9 cellular contexts compared by ENCODE assay signal in the genomic region with DNA sequence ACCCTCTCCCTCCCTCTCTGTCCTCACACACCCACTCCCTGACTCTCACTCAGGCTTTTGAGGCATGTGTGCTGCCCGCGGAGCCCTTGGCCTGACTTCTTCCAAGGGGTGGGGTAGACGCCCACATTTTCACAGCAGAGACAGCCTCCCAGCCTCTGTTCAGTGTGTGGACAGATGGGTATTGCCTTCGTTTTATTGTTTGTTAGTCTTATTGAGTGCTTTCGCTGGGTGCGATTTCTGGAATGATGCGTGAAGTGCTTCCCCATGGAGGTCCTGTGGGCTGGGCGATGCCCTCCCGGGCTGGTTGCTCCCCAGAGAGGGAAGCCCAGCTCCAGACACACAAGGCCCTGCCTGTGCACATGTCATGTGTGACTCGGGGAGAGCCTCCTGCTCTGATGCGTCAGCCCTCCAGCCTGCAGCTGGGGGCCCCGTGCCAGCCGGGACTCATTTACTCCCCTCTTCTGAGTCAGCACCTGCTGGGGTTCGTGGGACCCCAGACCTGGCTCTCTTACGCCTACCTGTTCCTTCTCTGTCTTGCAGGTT. TPM values are rescaled to one million over a fixed set of nuclear protein-coding genes. Genes with fewer than 3 reads are reported as not detected.
DNase-seq lines count a peak whose midpoint lies in the region; ATAC-seq, FAIRE-seq and TF ChIP-seq lines count a peak whose summit lies in the region.
"Had no signal": no experiment of that assay in that cellular context is flagged by ENCODE, and none has a peak within 500 bp of the region (broad histone marks: within the 10 kb centered on the region; RNA-seq: fewer than 3 reads in every experiment).

No MANE protein-coding gene starts in this region.

- CTCF ChIA-PET in RWPE1 (lab: Yijun Ruan, JAX) (no interaction called here), H1 (lab: Charles Lee; ENCODE audit: partially characterized antibody) (no interaction called here)

- peak overlapping the region; percentile 99 for H3K27ac ChIP-seq in RWPE1
- no peak overlapping the region for H3K27ac ChIP-seq in H1 (ENCODE audit: low read depth, low read length)
- no peak overlapping the region for H3K27ac ChIP-seq in pancreas

- H2BK5ac ChIP-seq in H1 (ENCODE audit: low read depth, low read length): no peak overlapping the region

- no peak overlapping the region for H4K5ac ChIP-seq in H1 (ENCODE audit: insufficient read length, low read depth, low read length)

- no peak overlapping the region for H2BK20ac ChIP-seq in H1 (ENCODE audit: low read length)

- no peak for TF ChIP-seq RAD21 in H1 (IDR thresholded peaks at IDR 0.05 in 1 of 2, conservative IDR thresholded peaks at IDR 0.05 in 1 of 2; ENCODE audit: low read depth in 2 of 2, low read length in 2 of 2)

- no peak overlapping the region for H3K18ac ChIP-seq in H1 (ENCODE audit: extremely low read depth, low read length)

- H4K91ac ChIP-seq in H1 (replicated peaks; ENCODE audit: insufficient read length, low read length): no peak overlapping the region

- no peak overlapping the region for H2BK15ac ChIP-seq in H1 (ENCODE audit: low read length)

- no peak overlapping the region for H2AFZ ChIP-seq in H1 (ENCODE audit: low read length)

- POLR2A ChIA-PET in RWPE1 (lab: Yijun Ruan, JAX; ENCODE audit: low non-redundant PET) (no interaction called here), H1 (lab: Charles Lee; ENCODE audit: partially characterized antibody) (interaction anchor here (4.3 to 6.8 kb wide), 2 partner anchors 10 to 13 kb away, joined by 17 to 41 read pairs; partner anchors contain the start of gene PDXK)

- no peak overlapping the region for H3K9ac ChIP-seq in H1 (replicated peaks in 1 of 4; ENCODE audit: extremely low read depth in 1 of 4, low read depth in 3 of 4, low read length in 3 of 4)

- no peaks in the 10 kb centered on the region for H3K27me3 ChIP-seq in H1 (replicated peaks in 1 of 4; ENCODE audit: control insufficient read depth in 3 of 4, extremely low read depth in 1 of 4, insufficient read depth in 3 of 4, low read length in 3 of 4)
- H3K27me3 ChIP-seq in pancreas: no peaks in the 10 kb centered on the region

- ATAC-seq in pancreas (peak in 3 of 4 donors; percentile 3 to 14 (median 10)), HG02870 (IDR thresholded peaks at IDR 0.05; ENCODE audit: unreplicated experiment) (no peak), HG02852 (IDR thresholded peaks at IDR 0.05; ENCODE audit: unreplicated experiment) (no peak)

- H3K36me3 ChIP-seq in H1 (ENCODE audit: control insufficient read depth in 2 of 4, insufficient read depth in 4 of 4, low read length in 3 of 4): no peaks in the 10 kb centered on the region
- peaks cover 0 to 5% (median 0%) of the 10 kb centered on the region in 3 donors for H3K36me3 ChIP-seq in pancreas

- 0 out of 2 replicates have a peak overlapping the region, but pooled peaks have one; percentile 3 for H4K8ac ChIP-seq in H1 (ENCODE audit: extremely low read depth, insufficient read depth, low read length)

- H3K9me3 ChIP-seq in H1 (ENCODE audit: insufficient read depth in 2 of 2, low read depth in 1 of 2, low read length in 1 of 2) (no peaks in the 10 kb centered on the region), pancreas (no peaks in the 10 kb centered on the region)

- DNase-seq in CD1c-positive myeloid dendritic cell (ENCODE audit: extremely low spot score) (peak; percentile 70), RWPE1 (ENCODE audit: low spot score) (peak; percentile 38), H1 (ENCODE audit: low read depth in 1 of 2, low spot score in 2 of 2) (no peak), pancreas (peak in 3 of 6 donors; percentile 52 to 64 (median 62)), GM13976 (ENCODE audit: low spot score) (no peak), 8988T (no peak)
- DNase-seq: NCI-H526 had no signal

- no peak overlapping the region for H3K14ac ChIP-seq in H1 (ENCODE audit: insufficient read length)

- no peak for TF ChIP-seq EP300 in H1 (IDR thresholded peaks at IDR 0.05; ENCODE audit: borderline replicate concordance in 1 of 2, low read depth in 2 of 2, low read length in 2 of 2)

- no peak for TF ChIP-seq CTCF in RWPE1 (conservative IDR thresholded peaks at IDR 0.05; ENCODE audit: low read depth)
- no peak for TF ChIP-seq CTCF in H1 (IDR thresholded peaks at IDR 0.05; ENCODE audit: control extremely low read depth in 1 of 3, insufficient read depth in 1 of 3, low read depth in 1 of 3, low read length in 3 of 3)
- no peak for TF ChIP-seq CTCF in pancreas (IDR thresholded peaks at IDR 0.05)
- TF ChIP-seq CTCF in GM13976 (IDR thresholded peaks at IDR 0.05; ENCODE audit: borderline replicate concordance, control extremely low read depth, extremely low read depth, insufficient read depth, missing control alignments): no peak

- H3K4ac ChIP-seq in H1 (replicated peaks; ENCODE audit: insufficient read length, low read depth, low read length): no peak overlapping the region

- H3K4me3 ChIP-seq in H1 (ENCODE audit: extremely low read depth in 1 of 4, insufficient read depth in 2 of 4, low read depth in 3 of 4, low read length in 4 of 4): no peak overlapping the region
- no peak overlapping the region for H3K4me3 ChIP-seq in pancreas

- FAIRE-seq in H1 (lab: Jason Lieb, UNC): no peak
- FAIRE-seq in pancreas (lab: Jason Lieb, UNC): no peak

- H3K4me2 ChIP-seq in H1 (ENCODE audit: insufficient read depth in 1 of 2, low read depth in 2 of 2, low read length in 2 of 2): no peak overlapping the region

- no peak overlapping the region for H2AK5ac ChIP-seq in H1 (ENCODE audit: low read depth, low read length)

- H3K23me2 ChIP-seq in H1 (ENCODE audit: low read depth, low read length): peaks cover 5% of the 10 kb centered on the region; the same call in 1 of the 2 replicates

- no peak overlapping the region for H2BK120ac ChIP-seq in H1 (replicated peaks; ENCODE audit: low read depth, low read length)

- peaks cover 2% of the 10 kb centered on the region; the same call in 1 of the 2 replicates for H3K79me1 ChIP-seq in H1 (ENCODE audit: low read depth, low read length)

- intact Hi-C loops in pancreas (cut with DNase I): no loop called here

- H4K20me1 ChIP-seq in H1 (replicated peaks in 1 of 2; ENCODE audit: control insufficient read depth in 1 of 2, insufficient read depth in 2 of 2, low read length in 2 of 2): peaks cover 4 to 20% of the 10 kb centered on the region in 2 experiments

- in situ Hi-C loops in GM13976 (cut with MboI; ENCODE audit: low sequenced_read_pairs, unreplicated experiment): no loop called here

- H3K79me2 ChIP-seq in H1 (ENCODE audit: control insufficient read depth in 1 of 2, insufficient read depth in 2 of 2, low read length in 2 of 2): peaks cover 0 to 34% of the 10 kb centered on the region in 2 experiments; a peak in 3 of 4 replicates

- H3K4me1 ChIP-seq in H1 (replicated peaks in 1 of 4; ENCODE audit: control insufficient read depth in 3 of 4, insufficient read depth in 4 of 4, low read length in 3 of 4): peaks cover 0 to 6% (median 2%) of the 10 kb centered on the region in 4 experiments; a peak in 5 of 7 replicates
- peaks cover 6 to 21% (median 16%) of the 10 kb centered on the region in 3 donors for H3K4me1 ChIP-seq in pancreas

- no peak overlapping the region for H3K23ac ChIP-seq in H1 (ENCODE audit: insufficient read length)

- H2BK12ac ChIP-seq in H1 (ENCODE audit: low read depth, low read length): no peak overlapping the region

- 89% methylated on average over 14 of the region's 15 CpGs; no CpG with 5 or more reads in 1 of the 2 experiments for WGBS in H1 (ENCODE audit: extremely low coverage in 1 of 2, insufficient coverage in 1 of 2, insufficient read length in 1 of 2, insufficient replicate concordance in 2 of 2, low coverage in 1 of 2, low lambda C conversion rate in 2 of 2, missing lambda C conversion rate in 1 of 2), 2 experiments
- 66 to 72% methylated on average over 15 of the region's 15 CpGs for WGBS in pancreas, 2 donors

- no peak overlapping the region for H3K56ac ChIP-seq in H1 (replicated peaks; ENCODE audit: insufficient read length, low read depth, low read length)

- no peak for TF ChIP-seq POLR2A in H1 (IDR thresholded peaks at IDR 0.05; ENCODE audit: control extremely low read depth in 1 of 2, low read depth in 2 of 2, low read length in 2 of 2)

RNA-seq across cellular contexts. Expression of gene PDXK, which starts 14.7 kb away (rescaled TPM):
- total RNA-seq in H1 (2021; fragmentation: NEBNext Ultra II Directional; extraction: Animal tissue kit (Norgen Biotek cat#: 25700)): 112 and 116 TPM in 2 replicates
- polyA plus RNA-seq in H1 (2011; rRNA removed): 78.0 and 98.0 TPM in 2 replicates
- polyA plus RNA-seq in H1 (2011; cell fraction: cytosol; rRNA removed): 101 TPM
- 89.3 TPM for polyA plus RNA-seq in H1 (2011; cell fraction: nucleus; rRNA removed)
- 67.6 to 101 TPM (median 96.1 TPM) in 4 replicates for polyA plus RNA-seq in H1 (2012, experiment 1 of 2)
- polyA plus RNA-seq in H1 (2012, experiment 2 of 2): 57.4 TPM
- polyA plus RNA-seq in H1 (2013, experiment 1 of 2): 51.4 TPM
- 46.9 TPM for polyA plus RNA-seq in H1 (2013, experiment 2 of 2)
- polyA minus RNA-seq in H1 (2011; rRNA and poly(A)+ RNA removed): 109 and 120 TPM in 2 replicates
- polyA minus RNA-seq in H1 (2011; cell fraction: cytosol; rRNA and poly(A)+ RNA removed): 67.0 TPM
- 33.6 TPM for polyA minus RNA-seq in H1 (2011; cell fraction: nucleus; rRNA and poly(A)+ RNA removed)
- 100 to 1,000 TPM in 1 of 6 donors, 10 to 100 TPM in 5; 63.2 to 100 (median 65.8) TPM for total RNA-seq in pancreas
- polyA plus RNA-seq in pancreas: 10 to 100 TPM; 65.7 to 66.0 TPM

RNA-seq across cellular contexts. Expression of gene CSTB, which starts 42.5 kb away (rescaled TPM):
- total RNA-seq in H1 (2021; fragmentation: NEBNext Ultra II Directional; extraction: Animal tissue kit (Norgen Biotek cat#: 25700)): 53.8 and 54.5 TPM in 2 replicates
- polyA plus RNA-seq in H1 (2011; rRNA removed) (63.1 and 64.1 TPM in 2 replicates), pancreas (10 to 100 TPM; 33.8 to 35.6 TPM)
- polyA plus RNA-seq in H1 (2011; cell fraction: cytosol; rRNA removed): 51.1 TPM
- polyA plus RNA-seq in H1 (2011; cell fraction: nucleus; rRNA removed): 43.7 TPM
- 74.6 to 90.9 TPM (median 78.1 TPM) in 4 replicates for polyA plus RNA-seq in H1 (2012, experiment 1 of 2)
- 68.8 TPM for polyA plus RNA-seq in H1 (2012, experiment 2 of 2)
- polyA plus RNA-seq in H1 (2013, experiment 1 of 2): 121 TPM
- 128 TPM for polyA plus RNA-seq in H1 (2013, experiment 2 of 2)
- 31.5 and 33.0 TPM in 2 replicates for polyA minus RNA-seq in H1 (2011; rRNA and poly(A)+ RNA removed)
- polyA minus RNA-seq in H1 (2011; cell fraction: cytosol; rRNA and poly(A)+ RNA removed): 17.4 TPM
- 15.0 TPM for polyA minus RNA-seq in H1 (2011; cell fraction: nucleus; rRNA and poly(A)+ RNA removed)
- total RNA-seq in pancreas: 10 to 100 TPM in 4 of 6 donors, 1 to 10 TPM in 2; 7.4 to 21.3 (median 11.4) TPM

RNA-seq across cellular contexts. Expression of gene RRP1, which starts 55.8 kb away (rescaled TPM):
- 54.3 and 55.2 TPM in 2 replicates for total RNA-seq in H1 (2021; fragmentation: NEBNext Ultra II Directional; extraction: Animal tissue kit (Norgen Biotek cat#: 25700))
- 11.6 and 22.8 TPM in 2 replicates for polyA plus RNA-seq in H1 (2011; rRNA removed)
- 30.9 TPM for polyA plus RNA-seq in H1 (2011; cell fraction: cytosol; rRNA removed)
- polyA plus RNA-seq in H1 (2011; cell fraction: nucleus; rRNA removed): 73.1 TPM
- 44.1 to 55.7 TPM (median 49.9 TPM) in 4 replicates for polyA plus RNA-seq in H1 (2012, experiment 1 of 2)
- 36.7 TPM for polyA plus RNA-seq in H1 (2012, experiment 2 of 2)
- 34.0 TPM for polyA plus RNA-seq in H1 (2013, experiment 1 of 2)
- 32.3 TPM for polyA plus RNA-seq in H1 (2013, experiment 2 of 2)
- polyA minus RNA-seq in H1 (2011; rRNA and poly(A)+ RNA removed): 23.5 and 28.3 TPM in 2 replicates
- polyA minus RNA-seq in H1 (2011; cell fraction: cytosol; rRNA and poly(A)+ RNA removed): 18.1 TPM
- 53.8 TPM for polyA minus RNA-seq in H1 (2011; cell fraction: nucleus; rRNA and poly(A)+ RNA removed)
- total RNA-seq in pancreas: 10 to 100 TPM in 4 of 6 donors, 1 to 10 TPM in 2; 7.6 to 18.4 (median 12.0) TPM
- 10 to 100 TPM; 15.1 to 17.4 TPM for polyA plus RNA-seq in pancreas

Comparison
In these comparisons a context has a peak if more than half of its experiments do, and no peak if none do; other contexts are left out.
1. DNase-seq: peak in CD1c-positive myeloid dendritic cell (single experiment) and RWPE1 (single experiment); none in H1 (0 of 2), GM13976 (single experiment) and 8988T (single experiment).
2. ATAC-seq: peak in pancreas (3 of 4); none in HG02870 (single experiment) and HG02852 (single experiment).